ENCODE assay signal across 17 cellular contexts in the genomic region with DNA sequence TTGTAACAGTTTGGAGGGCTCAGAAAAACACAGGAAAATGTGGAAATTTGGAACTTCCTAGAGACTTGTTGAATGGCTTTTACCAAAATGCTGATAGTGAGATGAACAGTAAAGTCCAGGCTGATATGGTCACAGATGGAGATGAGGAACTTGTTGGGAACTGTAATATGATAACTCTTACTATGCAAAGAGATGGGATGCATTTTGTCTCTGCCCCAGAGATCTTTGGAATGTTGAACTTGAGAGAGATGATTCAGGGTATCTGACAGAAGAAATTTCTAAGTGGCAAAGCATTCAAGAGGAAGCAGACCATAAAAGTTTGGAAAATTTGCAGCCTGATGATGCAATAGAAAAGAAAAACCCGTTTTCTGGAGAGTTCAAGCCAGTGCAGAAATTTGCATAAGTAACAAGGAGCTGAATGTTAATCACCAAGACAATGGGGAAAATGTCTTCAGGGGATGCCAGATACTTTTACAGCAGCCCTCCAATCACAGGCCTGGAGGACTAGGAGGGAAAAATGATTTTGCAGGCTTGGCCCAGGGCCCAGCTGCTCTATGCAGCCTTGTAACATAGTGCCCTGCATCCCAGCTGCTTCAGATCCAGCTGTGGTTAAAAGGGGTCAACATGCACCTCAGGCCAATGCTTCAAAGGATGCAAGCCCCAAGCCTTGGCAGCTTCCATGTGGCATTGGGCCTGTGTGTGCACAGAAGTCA.
DNase-seq lines count a peak whose midpoint lies in the region; ATAC-seq and TF ChIP-seq lines count a peak whose summit lies in the region.
"Had no signal": no experiment of that assay in that cellular context is flagged by ENCODE, and none has a peak within 500 bp of the region (broad histone marks: within the 10 kb centered on the region; RNA-seq: fewer than 3 reads in every experiment).

No MANE protein-coding gene starts in this region.

- POLR2A ChIA-PET in activated CD4-positive, alpha-beta T cell treated with anti-CD3 and anti-CD28 coated beads for 36 hours (lab: Charles Lee): no interaction called here

- no peak overlapping the region for H3K4me3 Mint-ChIP-seq in activated CD4-positive, alpha-beta T cell treated with anti-CD3 and anti-CD28 coated beads for 36 hours
- no peak overlapping the region for H3K4me3 Mint-ChIP-seq in activated naive CD8-positive, alpha-beta T cell treated with anti-CD3 and anti-CD28 coated beads, Interleukin-2, amount 50 U/mL, for 24 hours
- H3K4me3 Mint-ChIP-seq: CD8-positive, alpha-beta T cell had no signal

- peaks cover 7% of the 10 kb centered on the region for H3K36me3 Mint-ChIP-seq in activated CD4-positive, alpha-beta T cell treated with anti-CD3 and anti-CD28 coated beads for 36 hours (ENCODE audit: low read depth)
- H3K36me3 Mint-ChIP-seq in activated naive CD8-positive, alpha-beta T cell treated with anti-CD3 and anti-CD28 coated beads, Interleukin-2, amount 50 U/mL, for 24 hours (ENCODE audit: low read depth): peaks cover 13% of the 10 kb centered on the region
- H3K36me3 Mint-ChIP-seq: CD8-positive, alpha-beta T cell had no signal

- peaks cover 28% of the 10 kb centered on the region for H3K4me1 Mint-ChIP-seq in activated CD4-positive, alpha-beta T cell treated with anti-CD3 and anti-CD28 coated beads for 36 hours
- H3K4me1 Mint-ChIP-seq in activated naive CD8-positive, alpha-beta T cell treated with anti-CD3 and anti-CD28 coated beads, Interleukin-2, amount 50 U/mL, for 24 hours: peaks cover 32% of the 10 kb centered on the region

- peaks cover 0 to 11% (median 9%) of the 10 kb centered on the region in 4 donors for H3K9me3 ChIP-seq in upper lobe of left lung

- WGBS in upper lobe of left lung, 2 donors: 59 to 61% methylated on average over 1 of the region's 1 CpG

- ATAC-seq in activated CD4-positive, alpha-beta T cell treated with anti-CD3 and anti-CD28 coated beads for 36 hours: no peak
- ATAC-seq in activated naive CD8-positive, alpha-beta T cell treated with anti-CD3 and anti-CD28 coated beads, Interleukin-2, amount 50 U/mL, for 24 hours: no peak
- no peak for ATAC-seq in upper lobe of left lung (ENCODE audit: low FRiP score in 2 of 2)
- ATAC-seq: CD8-positive, alpha-beta T cell had no signal

- no peak for TF ChIP-seq POLR2A in upper lobe of left lung (IDR thresholded peaks at IDR 0.05)

- H3K27me3 Mint-ChIP-seq in activated CD4-positive, alpha-beta T cell treated with anti-CD3 and anti-CD28 coated beads for 36 hours: peaks cover 12% of the 10 kb centered on the region
- peaks cover 11% of the 10 kb centered on the region for H3K27me3 Mint-ChIP-seq in activated naive CD8-positive, alpha-beta T cell treated with anti-CD3 and anti-CD28 coated beads, Interleukin-2, amount 50 U/mL, for 24 hours

- intact Hi-C loops in activated CD4-positive, alpha-beta T cell treated with anti-CD3 and anti-CD28 coated beads for 36 hours (cut with DNase I, micrococcal nuclease): loop anchor here (2.0 to 10.0 kb wide), 3 partner anchors 237 to 525 kb away; no protein-coding TSS in a partner anchor

- no peaks in the 10 kb centered on the region for H3K27me3 ChIP-seq in upper lobe of left lung
- H3K27me3 ChIP-seq: BLaER1 had no signal

- no peaks in the 10 kb centered on the region for H3K36me3 ChIP-seq in upper lobe of left lung

- no peak for TF ChIP-seq EP300 in upper lobe of left lung (IDR thresholded peaks at IDR 0.05)

- CTCF ChIA-PET in activated CD4-positive, alpha-beta T cell treated with anti-CD3 and anti-CD28 coated beads for 36 hours (lab: Charles Lee): no interaction called here

- no peaks in the 10 kb centered on the region for H3K4me1 ChIP-seq in upper lobe of left lung
- H3K4me1 ChIP-seq: BLaER1 had no signal

- peaks cover 26% of the 10 kb centered on the region for H3K9me3 Mint-ChIP-seq in activated CD4-positive, alpha-beta T cell treated with anti-CD3 and anti-CD28 coated beads for 36 hours (ENCODE audit: low read depth)
- H3K9me3 Mint-ChIP-seq in activated naive CD8-positive, alpha-beta T cell treated with anti-CD3 and anti-CD28 coated beads, Interleukin-2, amount 50 U/mL, for 24 hours: peaks cover 37% of the 10 kb centered on the region

- no peak overlapping the region for H3K4me3 ChIP-seq in upper lobe of left lung
- H3K4me3 ChIP-seq: BLaER1 had no signal

- TF ChIP-seq CTCF in upper lobe of left lung (IDR thresholded peaks at IDR 0.05): no peak

- H3K27ac ChIP-seq in upper lobe of left lung: no peak overlapping the region
- H3K27ac ChIP-seq: 22Rv1, BLaER1 had no signal

- no peak for DNase-seq in activated CD4-positive, alpha-beta T cell treated with anti-CD3 and anti-CD28 coated beads for 36 hours
- no peak for DNase-seq in activated CD4-positive, alpha-beta T cell treated with anti-CD3 and anti-CD28 coated beads, Interleukin-2, amount 50 U/mL, for 1 hour
- DNase-seq in EH (ENCODE audit: low read depth) (peak; percentile 56), kidney tubule cell (ENCODE audit: low spot score) (peak; percentile 31), upper lobe of left lung (no peak), cerebellar nuclear complex (lab: John Stamatoyannopoulos, UW) (no peak), NCI-H748 treated with DMSO at 0.1 percent for 48 hours (lab: John Stamatoyannopoulos, UW) (no peak)
- no peak for DNase-seq in activated naive CD8-positive, alpha-beta T cell treated with anti-CD3 and anti-CD28 coated beads, Interleukin-2, amount 50 U/mL, for 24 hours
- DNase-seq: CD8-positive, alpha-beta T cell; HCEC 1CT; NCI-H187; NCI-H345; NCI-H526 treated with DMSO at 0.1 percent for 48 hours; OCI-M1; SHP77 treated with DMSO at 0.1 percent for 48 hours had no signal

- peak overlapping the region; percentile 11 for H3K27ac Mint-ChIP-seq in activated CD4-positive, alpha-beta T cell treated with anti-CD3 and anti-CD28 coated beads for 36 hours
- H3K27ac Mint-ChIP-seq in activated naive CD8-positive, alpha-beta T cell treated with anti-CD3 and anti-CD28 coated beads, Interleukin-2, amount 50 U/mL, for 24 hours: peak overlapping the region; percentile 50
- H3K27ac Mint-ChIP-seq: CD8-positive, alpha-beta T cell had no signal

Comparison
In these comparisons a context has a peak if more than half of its experiments do, and no peak if none do; other contexts are left out.
1. DNase-seq: peak in EH (single experiment) and kidney tubule cell (single experiment); none in activated CD4-positive, alpha-beta T cell treated with anti-CD3 and anti-CD28 coated beads for 36 hours (single experiment), activated CD4-positive, alpha-beta T cell treated with anti-CD3 and anti-CD28 coated beads, Interleukin-2, amount 50 U/mL, for 1 hour (single experiment), activated naive CD8-positive, alpha-beta T cell treated with anti-CD3 and anti-CD28 coated beads, Interleukin-2, amount 50 U/mL, for 24 hours (single experiment), upper lobe of left lung (0 of 2), cerebellar nuclear complex (0 of 2) and NCI-H748 treated with DMSO at 0.1 percent for 48 hours (single experiment).